Comparison of ENCODE assay signal across 2 cellular contexts in the genomic region with DNA sequence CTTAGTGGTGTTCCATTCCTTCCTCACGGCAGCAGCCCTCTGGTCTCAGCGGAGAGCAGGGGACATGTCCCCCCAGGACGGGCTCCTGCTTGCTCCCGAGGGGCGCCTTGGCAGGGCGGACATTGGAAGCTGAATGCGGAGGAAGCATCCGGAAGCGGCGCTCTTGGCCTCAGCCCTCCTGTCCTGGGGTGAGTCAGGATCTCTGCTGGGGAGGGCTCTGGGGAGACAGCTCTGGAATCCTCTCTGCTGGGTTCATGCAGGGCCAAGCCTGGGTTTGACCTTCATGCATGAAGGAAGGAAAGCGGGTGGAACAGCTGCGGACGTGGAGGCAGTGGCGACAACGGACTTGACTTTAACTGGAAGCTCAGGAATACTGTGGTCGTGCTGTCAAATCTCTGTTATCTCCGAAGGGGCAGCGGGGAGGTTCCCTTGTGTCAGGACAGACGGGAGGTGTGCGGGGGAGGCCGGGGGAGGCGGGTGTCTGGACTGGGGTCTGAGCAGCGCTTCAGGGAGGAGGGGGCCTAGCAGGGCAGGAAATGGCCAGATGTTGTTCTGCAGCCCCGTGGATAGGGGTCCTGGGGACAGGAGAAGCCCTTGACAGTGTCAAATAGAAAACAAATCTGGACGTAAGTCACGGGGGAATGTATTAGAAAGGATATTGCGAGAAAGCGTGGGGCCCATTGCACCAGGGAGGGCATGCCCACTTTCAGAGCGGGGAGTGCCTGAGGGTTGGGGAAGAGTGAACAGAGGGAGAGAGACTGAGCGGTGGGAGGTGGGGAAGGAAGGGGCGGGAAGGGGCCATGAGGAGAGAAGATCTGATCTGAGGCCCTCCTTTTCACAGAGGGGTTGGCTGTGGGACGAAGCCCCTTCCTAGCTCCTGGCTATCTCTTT.
TF ChIP-seq lines count a peak whose summit lies in the region.

No MANE protein-coding gene starts in this region.

TF ChIP-seq in SK-N-SH, 30 proteins besides CTCF, POLR2A, EP300 and RAD21 (continued from another document):
- TF ChIP-seq, protein P1, sequence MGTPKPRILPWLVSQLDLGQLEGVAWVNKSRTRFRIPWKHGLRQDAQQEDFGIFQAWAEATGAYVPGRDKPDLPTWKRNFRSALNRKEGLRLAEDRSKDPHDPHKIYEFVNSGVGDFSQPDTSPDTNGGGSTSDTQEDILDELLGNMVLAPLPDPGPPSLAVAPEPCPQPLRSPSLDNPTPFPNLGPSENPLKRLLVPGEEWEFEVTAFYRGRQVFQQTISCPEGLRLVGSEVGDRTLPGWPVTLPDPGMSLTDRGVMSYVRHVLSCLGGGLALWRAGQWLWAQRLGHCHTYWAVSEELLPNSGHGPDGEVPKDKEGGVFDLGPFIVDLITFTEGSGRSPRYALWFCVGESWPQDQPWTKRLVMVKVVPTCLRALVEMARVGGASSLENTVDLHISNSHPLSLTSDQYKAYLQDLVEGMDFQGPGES (IDR thresholded peaks at IDR 0.05; ENCODE audit: low read depth, low read length) = no peak
- TF ChIP-seq FOSL2 (IDR thresholded peaks at IDR 0.05; ENCODE audit: borderline replicate concordance, low read depth) (no peak), SIN3A (IDR thresholded peaks at IDR 0.05; ENCODE audit: borderline replicate concordance, low read depth, low read length) (no peak), RCOR1 (IDR thresholded peaks at IDR 0.05; ENCODE audit: low read length) (no peak)

TF ChIP-seq in SK-N-SH treated with all-trans-retinoic acid at 6 μM for 48 hours, 23 proteins besides CTCF, POLR2A, EP300 and RAD21 (continued from another document):
- TF ChIP-seq, protein P2, sequence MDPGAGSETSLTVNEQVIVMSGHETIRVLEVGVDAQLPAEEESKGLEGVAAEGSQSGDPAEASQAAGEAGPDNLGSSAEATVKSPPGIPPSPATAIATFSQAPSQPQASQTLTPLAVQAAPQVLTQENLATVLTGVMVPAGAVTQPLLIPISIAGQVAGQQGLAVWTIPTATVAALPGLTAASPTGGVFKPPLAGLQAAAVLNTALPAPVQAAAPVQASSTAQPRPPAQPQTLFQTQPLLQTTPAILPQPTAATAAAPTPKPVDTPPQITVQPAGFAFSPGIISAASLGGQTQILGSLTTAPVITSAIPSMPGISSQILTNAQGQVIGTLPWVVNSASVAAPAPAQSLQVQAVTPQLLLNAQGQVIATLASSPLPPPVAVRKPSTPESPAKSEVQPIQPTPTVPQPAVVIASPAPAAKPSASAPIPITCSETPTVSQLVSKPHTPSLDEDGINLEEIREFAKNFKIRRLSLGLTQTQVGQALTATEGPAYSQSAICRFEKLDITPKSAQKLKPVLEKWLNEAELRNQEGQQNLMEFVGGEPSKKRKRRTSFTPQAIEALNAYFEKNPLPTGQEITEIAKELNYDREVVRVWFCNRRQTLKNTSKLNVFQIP (CRISPR knock-in tag; IDR thresholded peaks at IDR 0.05; ENCODE audit: borderline replicate concordance, low read depth) = no peak
- TF ChIP-seq ZFP3 (CRISPR knock-in tag; IDR thresholded peaks at IDR 0.05) = no peak
- no peak for TF ChIP-seq BACH2 (CRISPR knock-in tag; IDR thresholded peaks at IDR 0.05; ENCODE audit: borderline replicate concordance)
- TF ChIP-seq, protein P3, sequence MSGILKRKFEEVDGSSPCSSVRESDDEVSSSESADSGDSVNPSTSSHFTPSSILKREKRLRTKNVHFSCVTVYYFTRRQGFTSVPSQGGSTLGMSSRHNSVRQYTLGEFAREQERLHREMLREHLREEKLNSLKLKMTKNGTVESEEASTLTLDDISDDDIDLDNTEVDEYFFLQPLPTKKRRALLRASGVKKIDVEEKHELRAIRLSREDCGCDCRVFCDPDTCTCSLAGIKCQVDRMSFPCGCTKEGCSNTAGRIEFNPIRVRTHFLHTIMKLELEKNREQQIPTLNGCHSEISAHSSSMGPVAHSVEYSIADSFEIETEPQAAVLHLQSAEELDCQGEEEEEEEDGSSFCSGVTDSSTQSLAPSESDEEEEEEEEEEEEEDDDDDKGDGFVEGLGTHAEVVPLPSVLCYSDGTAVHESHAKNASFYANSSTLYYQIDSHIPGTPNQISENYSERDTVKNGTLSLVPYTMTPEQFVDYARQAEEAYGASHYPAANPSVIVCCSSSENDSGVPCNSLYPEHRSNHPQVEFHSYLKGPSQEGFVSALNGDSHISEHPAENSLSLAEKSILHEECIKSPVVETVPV (CRISPR knock-in tag; IDR thresholded peaks at IDR 0.05) = no peak
- TF ChIP-seq CSDC2 (CRISPR knock-in tag; IDR thresholded peaks at IDR 0.05) = no peak
- no peak for TF ChIP-seq SNAI2 (CRISPR knock-in tag; IDR thresholded peaks at IDR 0.05)
- TF ChIP-seq ZC3H10 (CRISPR knock-in tag; IDR thresholded peaks at IDR 0.05) = no peak
- TF ChIP-seq ARNTL (CRISPR knock-in tag; IDR thresholded peaks at IDR 0.05; ENCODE audit: borderline replicate concordance, low read depth) = no peak
- no peak for TF ChIP-seq OSR1 (CRISPR knock-in tag; IDR thresholded peaks at IDR 0.05)
- no peak for TF ChIP-seq TCF4 (CRISPR knock-in tag; IDR thresholded peaks at IDR 0.05; ENCODE audit: borderline replicate concordance)
- TF ChIP-seq RARB (CRISPR knock-in tag; IDR thresholded peaks at IDR 0.05) = no peak
- no peak for TF ChIP-seq PPARA (CRISPR knock-in tag; IDR thresholded peaks at IDR 0.05; ENCODE audit: borderline replicate concordance)
- TF ChIP-seq ZFP30 (CRISPR knock-in tag; IDR thresholded peaks at IDR 0.05) = no peak
